31 cellular contexts compared by ENCODE assay signal in genomic region chrX:9519546-9520210, GRCh38. TPM values are rescaled to one million over a fixed set of nuclear protein-coding genes. Genes with fewer than 3 reads are reported as not detected.
DNase-seq lines count a peak whose midpoint lies in the region; ATAC-seq, FAIRE-seq and TF ChIP-seq lines count a peak whose summit lies in the region.
"Had no signal": no experiment of that assay in that cellular context is flagged by ENCODE, and none has a peak within 500 bp of the region (broad histone marks: within the 10 kb centered on the region; RNA-seq: fewer than 3 reads in every experiment).

No MANE protein-coding gene starts in this region.

- DNase-seq in AG09309 (ENCODE audit: low read depth) (peak; percentile 4), NCI-H2227 (lab: John Stamatoyannopoulos, UW; ENCODE audit: unreplicated experiment) (peak; percentile 37), fibroblast of the aortic adventitia (ENCODE audit: low read depth) (peak; percentile 62), pancreas (no peak), anterior cingulate cortex (lab: John Stamatoyannopoulos, UW) (no peak), activated gamma-delta T cell treated with Interleukin-2 at 50 U/mL for 16 hours (no peak), NCI-H748 (lab: John Stamatoyannopoulos, UW; ENCODE audit: unreplicated experiment) (no peak)
- DNase-seq in NK-92 treated with Interleukin-12 subunit alpha and Interleukin-12 subunit beta, amount 100 ng/mL, for 24 hours (lab: John Stamatoyannopoulos, UW), result no peak
- DNase-seq: activated CD4-positive, alpha-beta T cell treated with anti-CD3 and anti-CD28 coated beads for 48 hours; activated naive CD4-positive, alpha-beta T cell treated with anti-CD3 and anti-CD28 coated beads, Interleukin-2, amount 50 U/mL, for 16 hours; aorta; central memory CD4-positive, alpha-beta T cell; COR-L47; dermis blood vessel endothelial cell; DMS79 treated with DMSO at 0.1 percent for 48 hours; foreskin keratinocyte; left ventricle myocardium inferior; midbrain; NCI-H1092; NCI-H1930; NCI-H226; NCI-H82; upper lobe of left lung had no signal

- H3K27ac ChIP-seq in pancreas, result no peak overlapping the region
- H3K27ac ChIP-seq: A549, BLaER1, foreskin keratinocyte, left ventricle myocardium inferior, parathyroid adenoma, upper lobe of left lung, VCaP had no signal

- 47 to 51% methylated on average over 8 of the region's 8 CpGs for WGBS in pancreas, 2 donors

- intact Hi-C loops in pancreas (cut with DNase I), result no loop called here

- H3K4me3 ChIP-seq in AG09309 (ENCODE audit: control insufficient read depth, low read depth, low read length) (no peak overlapping the region), fibroblast of the aortic adventitia (ENCODE audit: low read depth, low read length) (no peak overlapping the region), pancreas (no peak overlapping the region)
- H3K4me3 ChIP-seq: A549, BLaER1, GM12878, HAP-1, left ventricle myocardium inferior, upper lobe of left lung had no signal

- no peak for ATAC-seq in pancreas
- ATAC-seq: A549; foreskin keratinocyte; GM12878; natural killer cell treated with Interleukin-12 subunit alpha and Interleukin-12 subunit beta and Interleukin-15 and Interleukin-18, amount 100 ng/mL, for 72 hours; SK-N-SH treated with all-trans-retinoic acid at 6 μM for 48 hours had no signal

- TF ChIP-seq CTCF in AG09309 (IDR thresholded peaks at IDR 0.05; ENCODE audit: control insufficient read depth, insufficient read depth, low read depth, low read length, missing control alignments) (no peak), fibroblast of the aortic adventitia (IDR thresholded peaks at IDR 0.05; ENCODE audit: insufficient read depth, low read length) (no peak), pancreas (IDR thresholded peaks at IDR 0.05) (no peak)

- peak; percentile 43 for FAIRE-seq in pancreas (lab: Jason Lieb, UNC)
- FAIRE-seq: GM12878 had no signal

- H3K9me3 ChIP-seq in pancreas, result no peaks in the 10 kb centered on the region
- H3K9me3 ChIP-seq: A549, BLaER1, HAP-1, left ventricle myocardium inferior, upper lobe of left lung had no signal

- H3K4me1 ChIP-seq in pancreas, result no peaks in the 10 kb centered on the region
- H3K4me1 ChIP-seq: A549, foreskin keratinocyte, HAP-1, left ventricle myocardium inferior, parathyroid adenoma, upper lobe of left lung had no signal

- no peaks in the 10 kb centered on the region for H3K36me3 ChIP-seq in pancreas
- H3K36me3 ChIP-seq: BLaER1, HAP-1, left ventricle myocardium inferior, upper lobe of left lung had no signal

- H3K27me3 ChIP-seq in pancreas, result no peaks in the 10 kb centered on the region
- H3K27me3 ChIP-seq: BLaER1, foreskin keratinocyte, upper lobe of left lung had no signal

RNA-seq across cellular contexts. Expression of gene TBL1X, which starts 54.8 kb away (rescaled TPM):
- 12.5 and 15.6 TPM in 2 replicates for total RNA-seq in fibroblast of the aortic adventitia (ENCODE audit: low replicate concordance)
- 10 to 100 TPM in 3 of 6 donors, 1 to 10 TPM in 3; 6.7 to 16.6 (median 10.3) TPM for total RNA-seq in pancreas
- 1 to 10 TPM; 2.4 to 7.7 TPM for polyA plus RNA-seq in pancreas

Comparison
In these comparisons a context has a peak if more than half of its experiments do, and no peak if none do; other contexts are left out.
1. DNase-seq: peak in AG09309 (single experiment), NCI-H2227 (single experiment) and fibroblast of the aortic adventitia (single experiment); none in pancreas (0 of 6), anterior cingulate cortex (0 of 58), activated gamma-delta T cell treated with Interleukin-2 at 50 U/mL for 16 hours (single experiment), NCI-H748 (single experiment) and NK-92 treated with Interleukin-12 subunit alpha and Interleukin-12 subunit beta, amount 100 ng/mL, for 24 hours (single experiment).